ENCODE assay signal across 9 cellular contexts in genomic region chr12:53324779-53325538, GRCh38. TPM values are rescaled to one million over a fixed set of nuclear protein-coding genes. Genes with fewer than 3 reads are reported as not detected.
DNase-seq lines count a peak whose midpoint lies in the region; ATAC-seq and TF ChIP-seq lines count a peak whose summit lies in the region.
"Had no signal": no experiment of that assay in that cellular context is flagged by ENCODE, and none has a peak within 500 bp of the region (broad histone marks: within the 10 kb centered on the region; RNA-seq: fewer than 3 reads in every experiment).

No MANE protein-coding gene starts in this region.

- no peak overlapping the region for H2BK5ac ChIP-seq in mesenchymal stem cell (ENCODE audit: low read depth, low read length, poor library complexity, severe bottlenecking)

- no peaks in the 10 kb centered on the region for H3K9me3 Mint-ChIP-seq in CD4-positive, alpha-beta T cell
- H3K9me3 Mint-ChIP-seq in activated CD8-positive, alpha-beta T cell treated with anti-CD3 and anti-CD28 coated beads, Interleukin-2, amount 10 ng/mL, durations not matched to agents 7 days and 5 days (ENCODE audit: insufficient read depth) = no peaks in the 10 kb centered on the region

- H3K14ac ChIP-seq in mesenchymal stem cell (ENCODE audit: low read length in 2 of 2) = no peak overlapping the region

- H3K27me3 ChIP-seq in CD4-positive, alpha-beta T cell (ENCODE audit: control insufficient read depth, insufficient read depth, low read length) = no peaks in the 10 kb centered on the region
- H3K27me3 ChIP-seq in mesenchymal stem cell (ENCODE audit: control insufficient read depth in 1 of 2, insufficient read depth in 1 of 2, low read length in 2 of 2) = peaks cover 12 to 24% of the 10 kb centered on the region in 2 experiments

- H4K91ac ChIP-seq in mesenchymal stem cell (ENCODE audit: low read length) = peak overlapping the region; percentile 20

- peak overlapping the region; percentile 76 for H4K8ac ChIP-seq in mesenchymal stem cell (ENCODE audit: low read length)

- peak overlapping the region in 1 of 2 experiments; percentile 86 for H3K4ac ChIP-seq in mesenchymal stem cell (ENCODE audit: low read depth in 1 of 2, low read length in 2 of 2)

- intact Hi-C loops in CD4-positive, alpha-beta T cell (cut with DNase I, micrococcal nuclease) = loop anchor here (1.0 to 10.0 kb wide), 4 partner anchors 20 to 350 kb away; partner anchors contain the start of genes ATP5MC2 (in 1 of the 2) and NPFF (in 1 of the 2)

- WGBS in mesenchymal stem cell = under 1% methylated on average over 48 of the region's 71 CpGs

- peak overlapping the region; percentile 85 for H3K4me2 ChIP-seq in mesenchymal stem cell (ENCODE audit: low read length, poor library complexity, severe bottlenecking)

- peak overlapping the region; percentile 93 for H3K4me3 Mint-ChIP-seq in CD4-positive, alpha-beta T cell
- peak overlapping the region; percentile 84 for H3K4me3 Mint-ChIP-seq in activated CD8-positive, alpha-beta T cell treated with anti-CD3 and anti-CD28 coated beads, Interleukin-2, amount 10 ng/mL, durations not matched to agents 7 days and 5 days

- H3K27me3 Mint-ChIP-seq in CD4-positive, alpha-beta T cell = no peaks in the 10 kb centered on the region
- peaks cover 10% of the 10 kb centered on the region for H3K27me3 Mint-ChIP-seq in activated CD8-positive, alpha-beta T cell treated with anti-CD3 and anti-CD28 coated beads, Interleukin-2, amount 10 ng/mL, durations not matched to agents 7 days and 5 days (ENCODE audit: low read depth)

- CTCF ChIA-PET in CD4-positive, alpha-beta T cell (lab: Charles Lee) = interaction anchor here (0.7 to 7.6 kb wide), 9 partner anchors 20 to 274 kb away, joined by 3 to 51 read pairs (median 6); partner anchors contain the start of gene SP1
- CTCF ChIA-PET in activated CD8-positive, alpha-beta T cell treated with anti-CD3 and anti-CD28 coated beads, Interleukin-2, amount 10 ng/mL, durations not matched to agents 7 days and 5 days (lab: Charles Lee) = interaction anchor here (0.7 to 15.3 kb wide), 17 partner anchors 21 to 184 kb away, joined by 3 to 290 read pairs (median 8); partner anchors contain the start of genes ESPL1, MYG1 and PFDN5

- H3K79me1 ChIP-seq in mesenchymal stem cell (replicated peaks; ENCODE audit: low read length, poor library complexity, severe bottlenecking) = peaks cover 9% of the 10 kb centered on the region

- H3K9ac ChIP-seq in mesenchymal stem cell (ENCODE audit: low read length) = peak overlapping the region; percentile 94

- H3K18ac ChIP-seq in mesenchymal stem cell (ENCODE audit: low read depth in 1 of 2, low read length in 2 of 2) = peak overlapping the region; percentile 72 to 81

- peaks cover 23% of the 10 kb centered on the region for H3K4me1 ChIP-seq in mesenchymal stem cell (ENCODE audit: control insufficient read depth, insufficient read depth, low read depth, low read length)

- peak overlapping the region in 1 of 2 experiments; percentile 84 for H2BK12ac ChIP-seq in mesenchymal stem cell (ENCODE audit: low read length in 2 of 2)

- peak overlapping the region; percentile 55 to 79 for H3K4me3 ChIP-seq in mesenchymal stem cell (ENCODE audit: insufficient read depth in 1 of 2, low read depth in 1 of 2, low read length in 2 of 2)

- H2AK5ac ChIP-seq in mesenchymal stem cell (ENCODE audit: low read length, severe bottlenecking) = no peak overlapping the region

- DNase-seq in CD4-positive, alpha-beta T cell = peak; percentile 63 to 82 (median 76)
- DNase-seq in HK-2 (ENCODE audit: unreplicated experiment) = peak; percentile 91
- peak; percentile 88 for DNase-seq in NCI-H774 (lab: John Stamatoyannopoulos, UW)
- peak; percentile 93 for DNase-seq in activated CD8-positive, alpha-beta T cell treated with anti-CD3 and anti-CD28 coated beads, Interleukin-2, amount 10 ng/mL, durations not matched to agents 7 days and 5 days
- peak; percentile 69 for DNase-seq in effector CD8-positive, alpha-beta T cell (lab: John Stamatoyannopoulos, UW)
- peak; percentile 90 for DNase-seq in mesenchymal stem cell
- peak; percentile 78 for DNase-seq in stimulated activated CD8-positive, alpha-beta memory T cell treated with anti-CD3 and anti-CD28 coated beads, Interleukin-12 subunit alpha, Interleukin-12 subunit beta, amount 100 ng/mL, for 24 hours (ENCODE audit: extremely low read depth)

- peak; percentile 38 for ATAC-seq in CD4-positive, alpha-beta T cell (ENCODE audit: poor library complexity)
- ATAC-seq in GM19438 (IDR thresholded peaks at IDR 0.05; ENCODE audit: low read depth, unreplicated experiment) = peak; percentile 54
- ATAC-seq in activated CD8-positive, alpha-beta T cell treated with anti-CD3 and anti-CD28 coated beads, Interleukin-2, amount 10 ng/mL, durations not matched to agents 7 days and 5 days = peak; percentile 74

- peak; percentile 68 for TF ChIP-seq CTCF in CD4-positive, alpha-beta T cell (IDR thresholded peaks at IDR 0.05)

- peaks cover 38% of the 10 kb centered on the region for H3K4me1 Mint-ChIP-seq in CD4-positive, alpha-beta T cell (ENCODE audit: low read depth)
- H3K4me1 Mint-ChIP-seq in activated CD8-positive, alpha-beta T cell treated with anti-CD3 and anti-CD28 coated beads, Interleukin-2, amount 10 ng/mL, durations not matched to agents 7 days and 5 days (ENCODE audit: low read depth) = peaks cover 47% of the 10 kb centered on the region

- H3K36me3 ChIP-seq in mesenchymal stem cell (ENCODE audit: control insufficient read depth in 1 of 2, insufficient read depth in 2 of 2, low read depth in 1 of 2, low read length in 2 of 2) = peaks cover 0 to 2% of the 10 kb centered on the region in 2 experiments

- H2AFZ ChIP-seq in mesenchymal stem cell (ENCODE audit: low read depth, low read length) = peak overlapping the region; percentile 91

- POLR2A ChIA-PET in CD4-positive, alpha-beta T cell (lab: Charles Lee) = interaction anchor here (0.6 to 5.5 kb wide), 13 partner anchors 21 to 176 kb away, joined by 3 to 87 read pairs (median 13); partner anchors contain the start of genes CSAD, ESPL1, MYG1 and PFDN5
- POLR2A ChIA-PET in activated CD8-positive, alpha-beta T cell treated with anti-CD3 and anti-CD28 coated beads, Interleukin-2, amount 10 ng/mL, durations not matched to agents 7 days and 5 days (lab: Charles Lee) = interaction anchor here (0.5 to 4.1 kb wide), 14 partner anchors 11 to 279 kb away, joined by 3 to 38 read pairs (median 4); partner anchors contain the start of genes CSAD, ITGB7, MYG1 and PRR13

- H3K27ac ChIP-seq in CD4-positive, alpha-beta T cell (ENCODE audit: low read depth, low read length) = peak overlapping the region; percentile 78
- peak overlapping the region; percentile 41 for H3K27ac ChIP-seq in mesenchymal stem cell (ENCODE audit: low read length, poor library complexity, severe bottlenecking)

- H2BK120ac ChIP-seq in mesenchymal stem cell (ENCODE audit: low read depth, low read length) = peak overlapping the region; percentile 80

- H2BK15ac ChIP-seq in mesenchymal stem cell (ENCODE audit: low read depth, poor library complexity, severe bottlenecking) = peak overlapping the region; percentile 100

- peaks cover 20% of the 10 kb centered on the region for H3K36me3 Mint-ChIP-seq in CD4-positive, alpha-beta T cell (ENCODE audit: low read depth)
- H3K36me3 Mint-ChIP-seq in activated CD8-positive, alpha-beta T cell treated with anti-CD3 and anti-CD28 coated beads, Interleukin-2, amount 10 ng/mL, durations not matched to agents 7 days and 5 days (ENCODE audit: low read depth) = no peaks in the 10 kb centered on the region

- peak overlapping the region; percentile 88 for H3K27ac Mint-ChIP-seq in CD4-positive, alpha-beta T cell
- H3K27ac Mint-ChIP-seq in activated CD8-positive, alpha-beta T cell treated with anti-CD3 and anti-CD28 coated beads, Interleukin-2, amount 10 ng/mL, durations not matched to agents 7 days and 5 days = peak overlapping the region; percentile 98

- no peak overlapping the region for H3K23ac ChIP-seq in mesenchymal stem cell (ENCODE audit: low read length in 2 of 2)

- no peaks in the 10 kb centered on the region for H3K9me3 ChIP-seq in CD4-positive, alpha-beta T cell (ENCODE audit: control insufficient read depth, low read length)
- H3K9me3 ChIP-seq in mesenchymal stem cell (ENCODE audit: control insufficient read depth, low read length) = no peaks in the 10 kb centered on the region

RNA-seq across cellular contexts. Expression of gene AAAS, which starts 3.5 kb away (rescaled TPM):
- 10 to 100 TPM; 21.0 to 22.7 TPM for total RNA-seq in CD4-positive, alpha-beta T cell
- 10 to 100 TPM; 67.5 to 67.9 TPM for total RNA-seq in activated CD8-positive, alpha-beta T cell treated with anti-CD3 and anti-CD28 coated beads, Interleukin-2, amount 10 ng/mL, durations not matched to agents 7 days and 5 days
- 33.4 TPM for polyA plus RNA-seq in mesenchymal stem cell (2013, experiment 1 of 2)
- polyA plus RNA-seq in mesenchymal stem cell (2013, experiment 2 of 2) = 32.3 TPM

RNA-seq across cellular contexts. Expression of gene SP7, which starts 11.2 kb away (rescaled TPM):
- total RNA-seq in CD4-positive, alpha-beta T cell = under 1 TPM in 1 of 2 experiments, not detected in 1; 0.14 TPM
- total RNA-seq in activated CD8-positive, alpha-beta T cell treated with anti-CD3 and anti-CD28 coated beads, Interleukin-2, amount 10 ng/mL, durations not matched to agents 7 days and 5 days = not detected
- polyA plus RNA-seq in mesenchymal stem cell (2013, experiment 1 of 2) = 0.01 TPM
- polyA plus RNA-seq in mesenchymal stem cell (2013, experiment 2 of 2) = not detected
- total RNA-seq: subcutaneous adipose tissue had no signal

RNA-seq across cellular contexts. Expression of gene MYG1, which starts 25.5 kb away (rescaled TPM):
- total RNA-seq in CD4-positive, alpha-beta T cell = 10 to 100 TPM; 30.9 to 33.8 TPM
- total RNA-seq in activated CD8-positive, alpha-beta T cell treated with anti-CD3 and anti-CD28 coated beads, Interleukin-2, amount 10 ng/mL, durations not matched to agents 7 days and 5 days = 10 to 100 TPM; 55.6 to 56.9 TPM
- 78.3 TPM for polyA plus RNA-seq in mesenchymal stem cell (2013, experiment 1 of 2)
- polyA plus RNA-seq in mesenchymal stem cell (2013, experiment 2 of 2) = 77.9 TPM

RNA-seq across cellular contexts. Expression of gene PFDN5, which starts 29.6 kb away (rescaled TPM):
- 100 to 1,000 TPM; 757 to 763 TPM for total RNA-seq in CD4-positive, alpha-beta T cell
- total RNA-seq in activated CD8-positive, alpha-beta T cell treated with anti-CD3 and anti-CD28 coated beads, Interleukin-2, amount 10 ng/mL, durations not matched to agents 7 days and 5 days = 100 to 1,000 TPM; 292 to 307 TPM
- 447 TPM for polyA plus RNA-seq in mesenchymal stem cell (2013, experiment 1 of 2)
- polyA plus RNA-seq in mesenchymal stem cell (2013, experiment 2 of 2) = 458 TPM

RNA-seq across cellular contexts. Expression of gene SP1, which starts 55.0 kb away (rescaled TPM):
- total RNA-seq in CD4-positive, alpha-beta T cell = 10 to 100 TPM; 42.3 to 43.3 TPM
- total RNA-seq in activated CD8-positive, alpha-beta T cell treated with anti-CD3 and anti-CD28 coated beads, Interleukin-2, amount 10 ng/mL, durations not matched to agents 7 days and 5 days = 10 to 100 TPM; 72.2 to 76.5 TPM
- polyA plus RNA-seq in mesenchymal stem cell (2013, experiment 1 of 2) = 29.4 TPM
- polyA plus RNA-seq in mesenchymal stem cell (2013, experiment 2 of 2) = 27.5 TPM

Comparison
In these comparisons a context has a peak if more than half of its experiments do, and no peak if none do; other contexts are left out.
1. Peak in every context shown above with its lines: DNase-seq, ATAC-seq, H3K4me3 ChIP-seq and H3K27ac ChIP-seq.